In the genomic region with DNA sequence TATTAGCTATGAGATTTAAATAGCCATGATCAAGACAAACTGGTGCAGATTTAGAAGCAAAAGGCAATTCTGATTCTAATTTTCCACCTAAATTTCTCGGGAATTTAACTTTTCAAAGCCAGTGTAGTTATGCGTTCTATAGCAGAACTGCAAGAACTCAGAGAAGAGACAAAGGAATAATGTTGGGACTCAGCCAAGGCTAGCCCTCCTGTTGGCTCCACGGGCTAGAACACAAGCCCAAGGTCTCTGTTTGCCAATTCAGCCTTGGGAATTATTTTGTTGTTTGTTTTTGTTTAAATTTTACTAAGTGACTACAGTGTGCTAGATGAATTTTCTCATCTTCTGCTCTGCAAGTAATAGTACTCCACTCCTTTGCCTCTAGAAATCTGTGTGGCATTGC, we compare ENCODE assay signal across 24 cellular contexts.
"Had no signal": no experiment of that assay in that cellular context is flagged by ENCODE, and none has a peak within 500 bp of the region (broad histone marks: within the 10 kb centered on the region; RNA-seq: fewer than 3 reads in every experiment).

No MANE protein-coding gene starts in this region.

- H3K27me3 ChIP-seq: adrenal gland, ascending aorta, body of pancreas, brain microvascular endothelial cell, breast epithelium, cardiac muscle cell had no signal

- H3K4me3 ChIP-seq: adrenal gland, ascending aorta, body of pancreas, breast epithelium, cardiac muscle cell had no signal

- H3K9me3 ChIP-seq: adrenal gland, ascending aorta, body of pancreas, breast epithelium had no signal

- H3K4me1 ChIP-seq: ascending aorta, body of pancreas had no signal

- FAIRE-seq: astrocyte had no signal

- H3K27ac ChIP-seq: adrenal gland, ascending aorta, body of pancreas, brain microvascular endothelial cell, breast epithelium, cardiac muscle cell had no signal

- H3K36me3 ChIP-seq: adrenal gland, ascending aorta, brain microvascular endothelial cell, breast epithelium, cardiac muscle cell had no signal

- DNase-seq: activated effector memory CD4-positive, alpha-beta T cell treated with anti-CD3 and anti-CD28 coated beads, Interleukin-2, amount 50 U/mL, for 16 hours; activated effector memory CD4-positive, alpha-beta T cell treated with Interleukin-2 at 50 U/mL for 16 hours; activated gamma-delta T cell; activated gamma-delta T cell treated with Interleukin-2 at 50 U/mL for 16 hours; activated naive CD4-positive, alpha-beta T cell; activated naive CD4-positive, alpha-beta T cell treated with anti-CD3 and anti-CD28 coated beads, Interleukin-2, amount 10 ng/mL, durations not matched to agents 7 days and 5 days; activated naive CD4-positive, alpha-beta T cell treated with anti-CD3 and anti-CD28 coated beads, Interleukin-2, amount 50 U/mL, for 16 hours; activated naive CD4-positive, alpha-beta T cell treated with Interleukin-2 at 50 U/mL for 16 hours; activated naive CD8-positive, alpha-beta T cell treated with anti-CD3 and anti-CD28 coated beads, Interleukin-2, amount 10 ng/mL, durations not matched to agents 7 days and 5 days; activated T-cell treated with anti-CD3 and anti-CD28 coated beads, Interleukin-2, amount 50 U/mL, for 1 hour; activated T-cell treated with anti-CD3 and anti-CD28 coated beads, Interleukin-2, amount 50 U/mL, for 24 hours; activated T-cell treated with anti-CD3 and anti-CD28 coated beads, Interleukin-2, amount 50 U/mL, for 4 hours; adrenal gland; amniotic stem cell; amygdala; anterior cingulate cortex; aorta; body of pancreas; brain microvascular endothelial cell; central memory CD4-positive, alpha-beta T cell had no signal

- ATAC-seq: body of pancreas had no signal
